ENCODE assay signal across 9 cellular contexts in the genomic region with DNA sequence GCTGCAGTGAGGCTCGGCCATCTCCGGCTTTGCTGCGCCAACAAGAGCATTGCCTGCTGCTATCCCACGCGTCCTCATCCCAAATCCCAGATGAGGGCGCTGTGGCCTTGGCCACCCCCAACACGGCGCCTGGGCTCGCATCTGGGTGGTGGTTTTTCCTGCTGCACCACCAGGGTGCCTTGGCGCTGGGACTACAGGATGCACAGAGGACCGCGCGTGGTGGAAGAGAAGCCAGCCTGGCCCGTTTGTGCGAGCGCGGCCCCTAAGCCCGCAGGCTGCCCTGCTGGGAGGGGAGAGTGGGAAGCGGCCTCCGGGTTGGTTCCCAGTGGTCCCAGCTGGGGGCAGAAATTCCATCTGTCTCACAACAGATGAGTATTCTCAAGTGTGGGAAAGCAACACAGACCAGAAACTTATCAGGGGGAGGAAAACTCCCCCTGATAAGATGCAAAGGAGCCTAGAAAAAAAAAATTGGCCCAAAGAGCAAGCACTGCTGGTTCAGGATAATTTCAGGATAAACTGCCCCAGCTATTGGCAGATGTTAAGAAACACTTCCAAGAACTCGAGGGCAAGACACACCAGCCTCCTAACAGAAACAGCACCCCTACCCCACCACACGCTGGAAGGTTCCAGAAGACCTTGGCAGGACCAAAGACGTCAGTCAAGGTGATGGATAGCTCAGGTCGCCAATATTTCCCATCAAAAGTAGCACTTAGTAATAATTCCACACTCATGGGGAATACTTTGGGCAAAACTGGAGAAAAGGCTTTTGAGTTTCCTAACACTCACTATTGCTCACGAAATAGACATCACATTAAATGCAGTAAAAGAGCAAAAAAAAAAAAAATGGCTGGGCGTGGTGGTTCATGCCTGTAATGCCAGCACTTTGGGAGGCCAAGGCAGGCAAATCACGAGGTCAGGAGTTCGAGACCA.
DNase-seq lines count a peak whose midpoint lies in the region; ATAC-seq and TF ChIP-seq lines count a peak whose summit lies in the region.
"Had no signal": no experiment of that assay in that cellular context is flagged by ENCODE, and none has a peak within 500 bp of the region (broad histone marks: within the 10 kb centered on the region; RNA-seq: fewer than 3 reads in every experiment).

No MANE protein-coding gene starts in this region.

- no peak overlapping the region for H2AFZ ChIP-seq in Loucy (ENCODE audit: low read length)

- H3K4me2 ChIP-seq in Loucy (ENCODE audit: low read depth, low read length, poor library complexity, severe bottlenecking) = no peak overlapping the region

- no peaks in the 10 kb centered on the region for H3K27me3 ChIP-seq in Loucy (ENCODE audit: insufficient read depth, low read length, poor library complexity, severe bottlenecking)
- peaks cover 21% of the 10 kb centered on the region for H3K27me3 ChIP-seq in suprapubic skin

- H3K4me1 Mint-ChIP-seq in chondrocyte (ENCODE audit: low read depth) = peaks cover 20% of the 10 kb centered on the region
- no peaks in the 10 kb centered on the region for H3K4me1 Mint-ChIP-seq in activated T-cell treated with anti-CD3 and anti-CD28 coated beads, Interleukin-2, amount 50 U/mL, for 72 hours (ENCODE audit: low read depth)
- H3K4me1 Mint-ChIP-seq: T-cell had no signal

- no peaks in the 10 kb centered on the region for H3K36me3 Mint-ChIP-seq in chondrocyte (ENCODE audit: low read depth)
- H3K36me3 Mint-ChIP-seq in activated T-cell treated with anti-CD3 and anti-CD28 coated beads, Interleukin-2, amount 50 U/mL, for 72 hours (ENCODE audit: insufficient read depth in 2 of 2) = no peaks in the 10 kb centered on the region
- H3K36me3 Mint-ChIP-seq: T-cell had no signal

- TF ChIP-seq CTCF in Loucy (conservative IDR thresholded peaks at IDR 0.05; ENCODE audit: low read length) (peak; percentile 31), chondrocyte (IDR thresholded peaks at IDR 0.05) (peak; percentile 86), suprapubic skin (IDR thresholded peaks at IDR 0.05) (peak; percentile 14 to 41)

- no peak for TF ChIP-seq EP300 in suprapubic skin (IDR thresholded peaks at IDR 0.05)

- peak; percentile 81 for DNase-seq in chondrocyte (ENCODE audit: low spot score)
- peak; percentile 88 for DNase-seq in kidney tubule cell (ENCODE audit: low spot score)
- DNase-seq in suprapubic skin (ENCODE audit: low spot score in 2 of 2) = no peak
- DNase-seq in occipital lobe (lab: John Stamatoyannopoulos, UW) = no peak
- DNase-seq in NCI-H345 (lab: John Stamatoyannopoulos, UW) = no peak
- no peak for DNase-seq in activated T-cell treated with anti-CD3 and anti-CD28 coated beads, Interleukin-2, amount 50 U/mL, for 72 hours
- DNase-seq in superior temporal gyrus (ENCODE audit: extremely low spot score) = no peak
- DNase-seq: T-cell had no signal

- H3K4me1 ChIP-seq in Loucy (ENCODE audit: insufficient read depth, low read length, poor library complexity, severe bottlenecking) = peaks cover 22% of the 10 kb centered on the region
- peaks cover 17% of the 10 kb centered on the region for H3K4me1 ChIP-seq in suprapubic skin

- no peaks in the 10 kb centered on the region for H3F3A ChIP-seq in Loucy (ENCODE audit: low read depth)

- no peaks in the 10 kb centered on the region for H3K36me3 ChIP-seq in Loucy (ENCODE audit: insufficient read depth, low read length)
- no peaks in the 10 kb centered on the region for H3K36me3 ChIP-seq in suprapubic skin

- no peak overlapping the region for H3K4me3 Mint-ChIP-seq in chondrocyte (ENCODE audit: unreplicated experiment)
- H3K4me3 Mint-ChIP-seq in activated T-cell treated with anti-CD3 and anti-CD28 coated beads, Interleukin-2, amount 50 U/mL, for 72 hours = no peak overlapping the region
- H3K4me3 Mint-ChIP-seq: T-cell had no signal

- no peaks in the 10 kb centered on the region for H4K20me1 ChIP-seq in Loucy (ENCODE audit: insufficient read depth, low read length, poor library complexity, severe bottlenecking)

- H3K9me3 ChIP-seq in Loucy (ENCODE audit: insufficient read depth, low read depth, low read length) (no peaks in the 10 kb centered on the region), suprapubic skin (no peaks in the 10 kb centered on the region)

- H3K9me2 ChIP-seq in Loucy (replicated peaks; ENCODE audit: low read depth, low read length) = no peaks in the 10 kb centered on the region

- no peak overlapping the region for H3K9ac ChIP-seq in Loucy (ENCODE audit: low read depth, low read length, poor library complexity, severe bottlenecking)

- no peak for ATAC-seq in activated T-cell treated with anti-CD3 and anti-CD28 coated beads, Interleukin-2, amount 50 U/mL, for 72 hours (replicated peaks in 1 of 2)
- ATAC-seq: T-cell had no signal

- no peaks in the 10 kb centered on the region for H3K27me3 Mint-ChIP-seq in chondrocyte (ENCODE audit: low read depth)
- H3K27me3 Mint-ChIP-seq in activated T-cell treated with anti-CD3 and anti-CD28 coated beads, Interleukin-2, amount 50 U/mL, for 72 hours (ENCODE audit: low read depth) = peaks cover 13% of the 10 kb centered on the region

- H3K79me2 ChIP-seq in Loucy (ENCODE audit: insufficient read depth, low read length) = no peaks in the 10 kb centered on the region

- H3K9me3 Mint-ChIP-seq in chondrocyte (ENCODE audit: low read depth) = no peaks in the 10 kb centered on the region
- no peaks in the 10 kb centered on the region for H3K9me3 Mint-ChIP-seq in activated T-cell treated with anti-CD3 and anti-CD28 coated beads, Interleukin-2, amount 50 U/mL, for 72 hours
- H3K9me3 Mint-ChIP-seq: T-cell had no signal

- H3K4me3 ChIP-seq in Loucy (ENCODE audit: low read length, poor library complexity, severe bottlenecking) (no peak overlapping the region), suprapubic skin (no peak overlapping the region)

- no peak for TF ChIP-seq POLR2A in suprapubic skin (IDR thresholded peaks at IDR 0.05)

- H3K27ac ChIP-seq in suprapubic skin = no peak overlapping the region

- WGBS in suprapubic skin = 33% methylated on average over 23 of the region's 28 CpGs

- peak overlapping the region; percentile 43 for H3K27ac Mint-ChIP-seq in chondrocyte (ENCODE audit: unreplicated experiment)
- H3K27ac Mint-ChIP-seq in activated T-cell treated with anti-CD3 and anti-CD28 coated beads, Interleukin-2, amount 50 U/mL, for 72 hours = no peak overlapping the region
- H3K27ac Mint-ChIP-seq: T-cell had no signal

Comparison
In these comparisons a context has a peak if more than half of its experiments do, and no peak if none do; other contexts are left out.
1. CTCF ChIP-seq: peak in every context shown above with its lines; median percentile 86 in chondrocyte; 31 in Loucy; 28 in suprapubic skin.
2. DNase-seq: peak in chondrocyte (single experiment) and kidney tubule cell (single experiment); none in suprapubic skin (0 of 2), occipital lobe (single experiment), NCI-H345 (single experiment), activated T-cell treated with anti-CD3 and anti-CD28 coated beads, Interleukin-2, amount 50 U/mL, for 72 hours (0 of 2) and superior temporal gyrus (single experiment).